8 cellular contexts compared by ENCODE assay signal in genomic region chr7:75738604-75738974, GRCh38. TPM values are rescaled to one million over a fixed set of nuclear protein-coding genes. Genes with fewer than 3 reads are reported as not detected.
DNase-seq lines count a peak whose midpoint lies in the region; ATAC-seq, FAIRE-seq and TF ChIP-seq lines count a peak whose summit lies in the region.

TSS of gene HIP1 (minus strand) at chr7:75738941. CDS start at chr7:75738920, 21 bp downstream.

- peak within 1 kb of the TSS; percentile 72 for H4K8ac ChIP-seq in H1 (ENCODE audit: extremely low read depth, insufficient read depth, low read length)

- H3K56ac ChIP-seq in H1 (replicated peaks; ENCODE audit: insufficient read length, low read depth, low read length) = peak within 1 kb of the TSS; percentile 19

- H3K79me2 ChIP-seq in H1 (ENCODE audit: control insufficient read depth in 1 of 2, insufficient read depth in 2 of 2, low read length in 2 of 2) = no peaks in the 10 kb centered on the region

- peak within 1 kb of the TSS; percentile 60; the same call in 1 of the 2 replicates for H3K18ac ChIP-seq in H1 (ENCODE audit: extremely low read depth, low read length)

- H3K36me3 ChIP-seq in MG63 (no peaks in the 10 kb centered on the region), H1 (ENCODE audit: control insufficient read depth in 2 of 4, insufficient read depth in 4 of 4, low read length in 3 of 4) (no peaks in the 10 kb centered on the region)

- no peak for TF ChIP-seq RAD21 in H1 (IDR thresholded peaks at IDR 0.05 in 1 of 2, conservative IDR thresholded peaks at IDR 0.05 in 1 of 2; ENCODE audit: low read depth in 2 of 2, low read length in 2 of 2)

- no peak within 1 kb of the TSS for H3K23ac ChIP-seq in H1 (ENCODE audit: insufficient read length)

- no peak within 1 kb of the TSS for H4K91ac ChIP-seq in H1 (replicated peaks; ENCODE audit: insufficient read length, low read length)

- ATAC-seq in GM19467 (IDR thresholded peaks at IDR 0.05; ENCODE audit: unreplicated experiment) = peak; percentile 5
- ATAC-seq in naive B cell (ENCODE audit: low read depth in 2 of 2) = peak in 1 of 2 donors; percentile 0

- TF ChIP-seq EP300 in H1 (IDR thresholded peaks at IDR 0.05; ENCODE audit: borderline replicate concordance in 1 of 2, low read depth in 2 of 2, low read length in 2 of 2) = no peak

- H2BK120ac ChIP-seq in H1 (replicated peaks; ENCODE audit: low read depth, low read length) = peak within 1 kb of the TSS; percentile 22

- POLR2A ChIA-PET in H1 (lab: Charles Lee; ENCODE audit: partially characterized antibody) = interaction anchor here (0.6 to 1.6 kb wide), 5 partner anchors 17 to 115 kb away, joined by 3 to 7 read pairs (median 4); no protein-coding TSS in a partner anchor

- peaks cover 25 to 39% (median 27%) of the 10 kb centered on the region in 3 donors for H3K4me1 Mint-ChIP-seq in naive B cell

- TF ChIP-seq POLR2A in H1 (IDR thresholded peaks at IDR 0.05; ENCODE audit: control extremely low read depth in 1 of 2, low read depth in 2 of 2, low read length in 2 of 2) = no peak

- H3K14ac ChIP-seq in H1 (ENCODE audit: insufficient read length) = peak within 1 kb of the TSS; percentile 3

- no peak for DNase-seq in MG63
- DNase-seq in H1 (ENCODE audit: low read depth in 1 of 2, low spot score in 2 of 2) = no peak
- DNase-seq in naive B cell = no peak
- DNase-seq in COLO668 (lab: John Stamatoyannopoulos, UW; ENCODE audit: unreplicated experiment) = no peak
- DNase-seq in superior temporal gyrus (ENCODE audit: extremely low spot score) = no peak
- no peak for DNase-seq in posterior cingulate gyrus
- DNase-seq in DMS114 treated with DMSO at 0.1 percent for 48 hours (lab: John Stamatoyannopoulos, UW; ENCODE audit: unreplicated experiment) = no peak

- H3K9ac ChIP-seq in H1 (replicated peaks in 1 of 4; ENCODE audit: extremely low read depth in 1 of 4, low read depth in 3 of 4, low read length in 3 of 4) = peak within 1 kb of the TSS; percentile 33 to 60 (median 45); a peak in 5 of 7 replicates

- H2AK5ac ChIP-seq in H1 (ENCODE audit: low read depth, low read length) = no peak within 1 kb of the TSS

- H3K27ac Mint-ChIP-seq in naive B cell = peak within 1 kb of the TSS; percentile 83 to 99 (median 98)

- no peak within 1 kb of the TSS for H2BK15ac ChIP-seq in H1 (ENCODE audit: low read length)

- H4K5ac ChIP-seq in H1 (ENCODE audit: insufficient read length, low read depth, low read length) = no peak within 1 kb of the TSS

- H3K27me3 ChIP-seq in MG63 = no peaks in the 10 kb centered on the region
- H3K27me3 ChIP-seq in H1 (replicated peaks in 1 of 4; ENCODE audit: control insufficient read depth in 3 of 4, extremely low read depth in 1 of 4, insufficient read depth in 3 of 4, low read length in 3 of 4) = peaks cover 0 to 5% (median 4%) of the 10 kb centered on the region in 4 experiments; a peak in 1 of 7 replicates

- no peak for TF ChIP-seq CTCF in H1 (IDR thresholded peaks at IDR 0.05; ENCODE audit: control extremely low read depth in 1 of 3, insufficient read depth in 1 of 3, low read depth in 1 of 3, low read length in 3 of 3)

- 1% methylated on average over 21 of the region's 30 CpGs; no CpG with 5 or more reads in 1 of the 2 experiments for WGBS in H1 (ENCODE audit: extremely low coverage in 1 of 2, insufficient coverage in 1 of 2, insufficient read length in 1 of 2, insufficient replicate concordance in 2 of 2, low coverage in 1 of 2, low lambda C conversion rate in 2 of 2, missing lambda C conversion rate in 1 of 2), 2 experiments

- 0 out of 2 replicates have a peak within 1 kb of the TSS, but pooled peaks have one; percentile 1 for H2AFZ ChIP-seq in H1 (ENCODE audit: low read length)

- H3K23me2 ChIP-seq in H1 (ENCODE audit: low read depth, low read length) = peaks cover 9% of the 10 kb centered on the region; the same call in 1 of the 2 replicates

- peaks cover 0 to 1% of the 10 kb centered on the region in 2 experiments for H4K20me1 ChIP-seq in H1 (replicated peaks in 1 of 2; ENCODE audit: control insufficient read depth in 1 of 2, insufficient read depth in 2 of 2, low read length in 2 of 2)

- no peak within 1 kb of the TSS for H3K27ac ChIP-seq in H1 (ENCODE audit: low read depth, low read length)

- H3K9me3 Mint-ChIP-seq in naive B cell = no peaks in the 10 kb centered on the region

- H3K9me3 ChIP-seq in MG63 (no peaks in the 10 kb centered on the region), H1 (ENCODE audit: insufficient read depth in 2 of 2, low read depth in 1 of 2, low read length in 1 of 2) (no peaks in the 10 kb centered on the region)

- CTCF ChIA-PET in H1 (lab: Charles Lee; ENCODE audit: partially characterized antibody) = interaction anchor here (1.1 to 3.8 kb wide), 2 partner anchors 19 to 24 kb away, joined by 4 to 22 read pairs; no protein-coding TSS in a partner anchor

- peak within 1 kb of the TSS; percentile 95 to 99 (median 98) for H3K4me3 Mint-ChIP-seq in naive B cell

- peak within 1 kb of the TSS; percentile 84 for H3K4me3 ChIP-seq in MG63
- peak within 1 kb of the TSS; percentile 80 to 95 (median 90) for H3K4me3 ChIP-seq in H1 (ENCODE audit: extremely low read depth in 1 of 4, insufficient read depth in 2 of 4, low read depth in 3 of 4, low read length in 4 of 4)

- H3K4ac ChIP-seq in H1 (replicated peaks; ENCODE audit: insufficient read length, low read depth, low read length) = no peak within 1 kb of the TSS

- H3K79me1 ChIP-seq in H1 (ENCODE audit: low read depth, low read length) = peaks cover 2% of the 10 kb centered on the region; the same call in 1 of the 2 replicates

- peak within 1 kb of the TSS; percentile 81; the same call in 1 of the 2 replicates for H2BK5ac ChIP-seq in H1 (ENCODE audit: low read depth, low read length)

- peaks cover 0 to 10% (median 8%) of the 10 kb centered on the region in 4 experiments; a peak in 6 of 7 replicates for H3K4me1 ChIP-seq in H1 (replicated peaks in 1 of 4; ENCODE audit: control insufficient read depth in 3 of 4, insufficient read depth in 4 of 4, low read length in 3 of 4)

- H3K27me3 Mint-ChIP-seq in naive B cell = no peaks in the 10 kb centered on the region

- peak within 1 kb of the TSS; percentile 94 to 97 for H3K4me2 ChIP-seq in H1 (ENCODE audit: insufficient read depth in 1 of 2, low read depth in 2 of 2, low read length in 2 of 2)

- intact Hi-C loops in posterior cingulate gyrus (cut with DNase I) = loop anchor here (5.0 to 10.0 kb wide), 2 partner anchors 94 to 126 kb away; no protein-coding TSS in a partner anchor

- no peak within 1 kb of the TSS for H2BK12ac ChIP-seq in H1 (ENCODE audit: low read depth, low read length)

- H3K36me3 Mint-ChIP-seq in naive B cell = no peaks in the 10 kb centered on the region

- no peak within 1 kb of the TSS for H2BK20ac ChIP-seq in H1 (ENCODE audit: low read length)

- FAIRE-seq in H1 (lab: Jason Lieb, UNC) = no peak

TF ChIP-seq in H1, 55 proteins besides CTCF, POLR2A, EP300 and RAD21:
- no peak for TF ChIP-seq KDM5A (IDR thresholded peaks at IDR 0.05; ENCODE audit: low read length)
- no peak for TF ChIP-seq HDAC6 (IDR thresholded peaks at IDR 0.05; ENCODE audit: low read depth, low read length)
- TF ChIP-seq YY1 (IDR thresholded peaks at IDR 0.05; ENCODE audit: low read depth, low read length) = no peak
- TF ChIP-seq KDM4A (IDR thresholded peaks at IDR 0.05; ENCODE audit: low read depth, low read length, severe bottlenecking) = peak; percentile 78
- TF ChIP-seq RXRA (IDR thresholded peaks at IDR 0.05; ENCODE audit: insufficient read depth, low read depth, low read length) = no peak
- peak; percentile 34 for TF ChIP-seq PHF8 (conservative IDR thresholded peaks at IDR 0.05; ENCODE audit: low read depth, low read length)
- TF ChIP-seq ASH2L (IDR thresholded peaks at IDR 0.05; ENCODE audit: low read length) = peak; percentile 20
- no peak for TF ChIP-seq CHD2 (IDR thresholded peaks at IDR 0.05; ENCODE audit: low read length)
- no peak for TF ChIP-seq BRCA1 (IDR thresholded peaks at IDR 0.05; ENCODE audit: low read depth, low read length)
- no peak for TF ChIP-seq GTF2F1 (IDR thresholded peaks at IDR 0.05; ENCODE audit: borderline replicate concordance, low read depth, low read length)
- TF ChIP-seq RBBP5 (IDR thresholded peaks at IDR 0.05; ENCODE audit: borderline replicate concordance, low read depth, low read length) = peak; percentile 44; the same call in 1 of the 2 replicates
- 0 out of 4 replicates have a peak, but pooled peaks of 1 of the 2 experiments have one; percentile 30 for TF ChIP-seq SIN3A (conservative IDR thresholded peaks at IDR 0.05 in 1 of 2, IDR thresholded peaks at IDR 0.05 in 1 of 2; ENCODE audit: low read depth in 1 of 2, low read length in 2 of 2)
- no peak for TF ChIP-seq TAF7 (optimal IDR thresholded peaks at IDR 0.05; ENCODE audit: borderline replicate concordance, low read depth, low read length)
- no peak for TF ChIP-seq MAX (IDR thresholded peaks at IDR 0.05)
- no peak for TF ChIP-seq RNF2 (IDR thresholded peaks at IDR 0.05; ENCODE audit: borderline replicate concordance, low read depth, low read length, missing control alignments, poor library complexity, severe bottlenecking)
- peak; percentile 1 for TF ChIP-seq SAP30 (IDR thresholded peaks at IDR 0.05; ENCODE audit: insufficient read depth, insufficient replicate concordance, low read length)

RNA-seq across cellular contexts. Expression of gene HIP1, which starts in this region (rescaled TPM):
- 4.4 and 5.2 TPM in 2 replicates for total RNA-seq in MG63 (2014; rRNA removed; shearing (Covaris generic); ENCODE audit: low replicate concordance)
- 93.0 and 108 TPM in 2 replicates for total RNA-seq in H1 (2021; fragmentation: NEBNext Ultra II Directional; extraction: Animal tissue kit (Norgen Biotek cat#: 25700))
- polyA plus RNA-seq in H1 (2011; rRNA removed) (49.8 and 51.8 TPM in 2 replicates), naive B cell (ENCODE audit: low read depth in 6 of 6) (1 to 10 TPM; 2.5 to 7.8 (median 4.3) TPM)
- polyA plus RNA-seq in H1 (2011; cell fraction: cytosol; rRNA removed) = 46.9 TPM
- 82.4 TPM for polyA plus RNA-seq in H1 (2011; cell fraction: nucleus; rRNA removed)
- polyA plus RNA-seq in H1 (2012, experiment 1 of 2) = 45.1 to 56.3 TPM (median 52.4 TPM) in 4 replicates
- polyA plus RNA-seq in H1 (2012, experiment 2 of 2) = 7.2 TPM
- 39.9 TPM for polyA plus RNA-seq in H1 (2013, experiment 1 of 2)
- polyA plus RNA-seq in H1 (2013, experiment 2 of 2) = 36.5 TPM
- 114 and 116 TPM in 2 replicates for polyA minus RNA-seq in H1 (2011; rRNA and poly(A)+ RNA removed)
- 59.2 TPM for polyA minus RNA-seq in H1 (2011; cell fraction: cytosol; rRNA and poly(A)+ RNA removed)
- polyA minus RNA-seq in H1 (2011; cell fraction: nucleus; rRNA and poly(A)+ RNA removed) = 67.7 TPM

Comparison
In these comparisons a context has a peak if more than half of its experiments do, and no peak if none do; other contexts are left out.
1. RNA of gene HIP1 (total RNA-seq): 93.0 to 108 TPM in H1; 4.4 to 5.2 TPM in MG63; every median in the first group is over 10 times any median in the second.